ENCODE assay signal across 10 cellular contexts in genomic region chr5:132526974-132527564, GRCh38. TPM values are rescaled to one million over a fixed set of nuclear protein-coding genes. Genes with fewer than 3 reads are reported as not detected.
DNase-seq lines count a peak whose midpoint lies in the region; ATAC-seq, FAIRE-seq and TF ChIP-seq lines count a peak whose summit lies in the region.
"Had no signal": no experiment of that assay in that cellular context is flagged by ENCODE, and none has a peak within 500 bp of the region (broad histone marks: within the 10 kb centered on the region; RNA-seq: fewer than 3 reads in every experiment).

No MANE protein-coding gene starts in this region.

- H3K9me3 ChIP-seq in BE2C (no peaks in the 10 kb centered on the region), keratinocyte (ENCODE audit: control insufficient read depth, low read depth, low read length) (no peaks in the 10 kb centered on the region)
- no peaks in the 10 kb centered on the region for H3K9me3 ChIP-seq in CD4-positive, alpha-beta memory T cell (ENCODE audit: control insufficient read depth in 1 of 2, low read length in 2 of 2)

- H3K9me3 Mint-ChIP-seq in HFFc6 = no peaks in the 10 kb centered on the region
- H3K9me3 Mint-ChIP-seq in CD4-positive, alpha-beta memory T cell = no peaks in the 10 kb centered on the region
- H3K9me3 Mint-ChIP-seq in activated naive CD4-positive, alpha-beta T cell treated with anti-CD3 and anti-CD28 coated beads, Interleukin-2, amount 10 ng/mL, durations not matched to agents 7 days and 5 days = peaks cover 1% of the 10 kb centered on the region

- no peak for FAIRE-seq in keratinocyte (lab: Jason Lieb, UNC)

- CTCF ChIA-PET in CD4-positive, alpha-beta memory T cell (lab: Charles Lee; ENCODE audit: partially characterized antibody) = interaction anchor here (0.5 to 3.7 kb wide), 37 partner anchors 10 to 1848 kb away, joined by 3 to 47 read pairs (median 5); partner anchors contain the start of gene RAD50
- CTCF ChIA-PET in activated naive CD4-positive, alpha-beta T cell treated with anti-CD3 and anti-CD28 coated beads, Interleukin-2, amount 10 ng/mL, durations not matched to agents 7 days and 5 days (lab: Charles Lee) = interaction anchor here (0.6 to 4.2 kb wide), 42 partner anchors 9 to 356 kb away, joined by 3 to 47 read pairs (median 4); partner anchors contain the start of genes CCNI2, IL13 and KIF3A

- H3K27me3 ChIP-seq in BE2C (no peaks in the 10 kb centered on the region), keratinocyte (ENCODE audit: control insufficient read depth, extremely low read depth, insufficient read depth, low read length) (peaks cover 9% of the 10 kb centered on the region)
- no peaks in the 10 kb centered on the region for H3K27me3 ChIP-seq in CD4-positive, alpha-beta memory T cell (ENCODE audit: insufficient read depth, low read length)

- dilution Hi-C loops in keratinocyte (cut with MboI; ENCODE audit: extremely low pct_ligation_motif_present, low sequenced_read_pairs) = no loop called here

- no peak overlapping the region for H2AFZ ChIP-seq in keratinocyte (ENCODE audit: control insufficient read depth, low read length)

- no peak overlapping the region for H3K27ac Mint-ChIP-seq in HFFc6
- H3K27ac Mint-ChIP-seq in CD4-positive, alpha-beta memory T cell = no peak overlapping the region
- H3K27ac Mint-ChIP-seq in activated naive CD4-positive, alpha-beta T cell treated with anti-CD3 and anti-CD28 coated beads, Interleukin-2, amount 10 ng/mL, durations not matched to agents 7 days and 5 days = no peak overlapping the region
- H3K27ac Mint-ChIP-seq: activated CD4-positive, alpha-beta memory T cell treated with anti-CD3 and anti-CD28 coated beads for 36 hours had no signal

- peak overlapping the region; percentile 47 for H3K4me2 ChIP-seq in keratinocyte (ENCODE audit: control insufficient read depth, extremely low read depth, insufficient read depth, low read depth, low read length)

- TF ChIP-seq CTCF in BE2C (IDR thresholded peaks at IDR 0.05; ENCODE audit: low read depth, low read length) (no peak), HFFc6 (IDR thresholded peaks at IDR 0.05) (peak; percentile 32), keratinocyte (optimal IDR thresholded peaks at IDR 0.05 in 1 of 3, IDR thresholded peaks at IDR 0.05 in 1 of 3, conservative IDR thresholded peaks at IDR 0.05 in 1 of 3; ENCODE audit: extremely low read depth in 1 of 3, insufficient read depth in 2 of 3, low read length in 3 of 3) (no peak)

- no peak overlapping the region for H3K9ac ChIP-seq in keratinocyte (ENCODE audit: control insufficient read depth, extremely low read depth, insufficient read depth, low read length)

- peaks cover 25% of the 10 kb centered on the region for H3K27me3 Mint-ChIP-seq in HFFc6 (ENCODE audit: insufficient read depth)
- H3K27me3 Mint-ChIP-seq in CD4-positive, alpha-beta memory T cell = peaks cover 2 to 5% of the 10 kb centered on the region in 2 donors
- peaks cover 39% of the 10 kb centered on the region for H3K27me3 Mint-ChIP-seq in activated naive CD4-positive, alpha-beta T cell treated with anti-CD3 and anti-CD28 coated beads, Interleukin-2, amount 10 ng/mL, durations not matched to agents 7 days and 5 days

- H3K36me3 ChIP-seq in BE2C (no peaks in the 10 kb centered on the region), keratinocyte (ENCODE audit: control insufficient read depth in 2 of 2, extremely low read depth in 1 of 2, insufficient read depth in 2 of 2, low read length in 2 of 2) (no peaks in the 10 kb centered on the region)
- H3K36me3 ChIP-seq in CD4-positive, alpha-beta memory T cell (ENCODE audit: insufficient read depth, low read length) = no peaks in the 10 kb centered on the region

- H4K20me1 ChIP-seq in keratinocyte (ENCODE audit: control insufficient read depth, extremely low read depth, insufficient read depth, low read length) = no peaks in the 10 kb centered on the region

- ATAC-seq in Right ventricle myocardium inferior = no peak

- intact Hi-C loops in CD4-positive, alpha-beta memory T cell (cut with micrococcal nuclease) = loop anchor here (1.0 to 10.0 kb wide), 5 partner anchors 29 to 358 kb away; partner anchors contain the start of gene RAD50
- intact Hi-C loops in Right ventricle myocardium inferior (cut with DNase I) = loop anchor here (5.0 kb wide), 1 partner anchor 290 kb away; no protein-coding TSS in a partner anchor

- no peak overlapping the region for H3K27ac ChIP-seq in keratinocyte (ENCODE audit: control insufficient read depth, insufficient read depth, low read length)
- no peak overlapping the region for H3K27ac ChIP-seq in CD4-positive, alpha-beta memory T cell (ENCODE audit: low read depth, low read length)

- H3K4me1 Mint-ChIP-seq in HFFc6 (ENCODE audit: low read depth) = peaks cover 9% of the 10 kb centered on the region
- H3K4me1 Mint-ChIP-seq in CD4-positive, alpha-beta memory T cell = peaks cover 8 to 15% (median 13%) of the 10 kb centered on the region in 4 donors
- H3K4me1 Mint-ChIP-seq in activated naive CD4-positive, alpha-beta T cell treated with anti-CD3 and anti-CD28 coated beads, Interleukin-2, amount 10 ng/mL, durations not matched to agents 7 days and 5 days = peaks cover 34% of the 10 kb centered on the region

- H3K79me2 ChIP-seq in keratinocyte (ENCODE audit: control insufficient read depth, insufficient read depth, low read length) = no peaks in the 10 kb centered on the region

- H3K4me3 ChIP-seq in BE2C (ENCODE audit: low read depth, low read length) (peak overlapping the region; percentile 59), keratinocyte (ENCODE audit: control insufficient read depth in 2 of 3, extremely low read depth in 1 of 3, insufficient read depth in 2 of 3, low read depth in 1 of 3, low read length in 3 of 3) (no peak overlapping the region)
- no peak overlapping the region for H3K4me3 ChIP-seq in CD4-positive, alpha-beta memory T cell (ENCODE audit: low read length in 2 of 2)

- POLR2A ChIA-PET in CD4-positive, alpha-beta memory T cell (lab: Charles Lee; ENCODE audit: partially characterized antibody) = no interaction called here

- H3K9me1 ChIP-seq in keratinocyte (ENCODE audit: control insufficient read depth, extremely low read depth, insufficient read depth, low read length) = no peaks in the 10 kb centered on the region

- H3K4me1 ChIP-seq in BE2C = no peaks in the 10 kb centered on the region; the same call in 1 of the 2 replicates
- H3K4me1 ChIP-seq in keratinocyte (ENCODE audit: control insufficient read depth, extremely low read depth, insufficient read depth, low read length) = peaks cover 3% of the 10 kb centered on the region
- peaks cover 16% of the 10 kb centered on the region for H3K4me1 ChIP-seq in CD4-positive, alpha-beta memory T cell (ENCODE audit: insufficient read depth, low read length)

- H3K4me3 Mint-ChIP-seq in HFFc6 = no peak overlapping the region; the same call in 1 of the 2 replicates
- H3K4me3 Mint-ChIP-seq in CD4-positive, alpha-beta memory T cell = no peak overlapping the region
- H3K4me3 Mint-ChIP-seq in activated naive CD4-positive, alpha-beta T cell treated with anti-CD3 and anti-CD28 coated beads, Interleukin-2, amount 10 ng/mL, durations not matched to agents 7 days and 5 days = no peak overlapping the region
- H3K4me3 Mint-ChIP-seq: activated CD4-positive, alpha-beta memory T cell treated with anti-CD3 and anti-CD28 coated beads for 36 hours had no signal

- no peak for DNase-seq in BE2C
- peak; percentile 10 for DNase-seq in HFFc6
- DNase-seq in UCSD-AML1 (lab: John Stamatoyannopoulos, UW; ENCODE audit: unreplicated experiment) = peak; percentile 24
- DNase-seq in keratinocyte (ENCODE audit: low read depth, low spot score) = no peak
- DNase-seq in NCI-H2171 (lab: John Stamatoyannopoulos, UW) = no peak
- DNase-seq in CD4-positive, alpha-beta memory T cell = no peak
- DNase-seq in activated naive CD4-positive, alpha-beta T cell treated with anti-CD3 and anti-CD28 coated beads, Interleukin-2, amount 10 ng/mL, durations not matched to agents 7 days and 5 days = no peak
- no peak for DNase-seq in Right ventricle myocardium inferior (ENCODE audit: missing footprints)

- no peaks in the 10 kb centered on the region for H3K36me3 Mint-ChIP-seq in HFFc6 (ENCODE audit: low read depth)
- no peaks in the 10 kb centered on the region for H3K36me3 Mint-ChIP-seq in CD4-positive, alpha-beta memory T cell
- no peaks in the 10 kb centered on the region for H3K36me3 Mint-ChIP-seq in activated naive CD4-positive, alpha-beta T cell treated with anti-CD3 and anti-CD28 coated beads, Interleukin-2, amount 10 ng/mL, durations not matched to agents 7 days and 5 days
- H3K36me3 Mint-ChIP-seq: activated CD4-positive, alpha-beta memory T cell treated with anti-CD3 and anti-CD28 coated beads for 36 hours had no signal

RNA-seq across cellular contexts. Expression of gene IL5, which starts 16.3 kb away (rescaled TPM):
- 1.3 TPM for polyA plus RNA-seq in BE2C (2012; ENCODE audit: insufficient read depth, insufficient read length, low read depth)
- not detected for total RNA-seq in HFFc6 (2021; fragmentation: NEBNext Ultra II Directional; extraction: Animal tissue kit (Norgen Biotek cat#: 25700))
- not detected in 3 replicates for polyA plus RNA-seq in keratinocyte
- polyA plus RNA-seq in keratinocyte (2011; ENCODE audit: low read depth) = not detected
- polyA plus RNA-seq in keratinocyte (2011; cell fraction: cytosol; rRNA removed) = not detected in 2 replicates
- not detected in 2 replicates for polyA plus RNA-seq in keratinocyte (2011; cell fraction: nucleus; rRNA removed)
- polyA plus RNA-seq in keratinocyte (2012; ENCODE audit: low replicate concordance) = not detected in 2 replicates
- polyA minus RNA-seq in keratinocyte = not detected in 3 replicates
- polyA minus RNA-seq in keratinocyte (2011; cell fraction: cytosol; rRNA and poly(A)+ RNA removed) = not detected
- polyA minus RNA-seq in keratinocyte (2011; cell fraction: nucleus; rRNA and poly(A)+ RNA removed) = not detected in 2 replicates
- total RNA-seq in CD4-positive, alpha-beta memory T cell = not detected
- polyA plus RNA-seq in CD4-positive, alpha-beta memory T cell = not detected
- not detected for total RNA-seq in Right ventricle myocardium inferior
- total RNA-seq: RPMI7951 had no signal

RNA-seq across cellular contexts. Expression of gene RAD50, which starts 29.7 kb away (rescaled TPM):
- 40.4 TPM for polyA plus RNA-seq in BE2C (2012; ENCODE audit: insufficient read depth, insufficient read length, low read depth)
- 10 to 100 TPM; 11.6 to 27.7 (median 12.8) TPM for total RNA-seq in HFFc6 (2021; fragmentation: NEBNext Ultra II Directional; extraction: Animal tissue kit (Norgen Biotek cat#: 25700))
- polyA plus RNA-seq in keratinocyte = 14.8 to 26.3 TPM (median 18.2 TPM) in 3 replicates
- 115 TPM for polyA plus RNA-seq in keratinocyte (2011; ENCODE audit: low read depth)
- polyA plus RNA-seq in keratinocyte (2011; cell fraction: cytosol; rRNA removed) = 15.0 and 22.7 TPM in 2 replicates
- polyA plus RNA-seq in keratinocyte (2011; cell fraction: nucleus; rRNA removed) = 27.6 and 31.2 TPM in 2 replicates
- polyA plus RNA-seq in keratinocyte (2012; ENCODE audit: low replicate concordance) = 18.8 and 24.1 TPM in 2 replicates
- polyA minus RNA-seq in keratinocyte = 20.1 to 53.7 TPM (median 24.6 TPM) in 3 replicates
- polyA minus RNA-seq in keratinocyte (2011; cell fraction: cytosol; rRNA and poly(A)+ RNA removed) = 24.0 TPM
- 19.9 and 34.5 TPM in 2 replicates for polyA minus RNA-seq in keratinocyte (2011; cell fraction: nucleus; rRNA and poly(A)+ RNA removed)
- 10 to 100 TPM; 33.3 to 35.0 TPM for total RNA-seq in CD4-positive, alpha-beta memory T cell
- polyA plus RNA-seq in CD4-positive, alpha-beta memory T cell = 10 to 100 TPM in 1 of 2 donors, 1 to 10 TPM in 1; 6.9 to 36.2 TPM
- total RNA-seq in Right ventricle myocardium inferior = 31.4 TPM

RNA-seq across cellular contexts. Expression of gene IRF1, which starts 36.5 kb away (rescaled TPM):
- polyA plus RNA-seq in BE2C (2012; ENCODE audit: insufficient read depth, insufficient read length, low read depth) = 22.5 TPM
- 10 to 100 TPM in 5 of 6 experiments, 1 to 10 TPM in 1; 9.8 to 19.7 (median 17.3) TPM for total RNA-seq in HFFc6 (2021; fragmentation: NEBNext Ultra II Directional; extraction: Animal tissue kit (Norgen Biotek cat#: 25700))
- 3.7 to 16.4 TPM (median 6.2 TPM) in 3 replicates for polyA plus RNA-seq in keratinocyte
- polyA plus RNA-seq in keratinocyte (2011; ENCODE audit: low read depth) = 1.5 TPM
- 5.1 and 5.5 TPM in 2 replicates for polyA plus RNA-seq in keratinocyte (2011; cell fraction: cytosol; rRNA removed)
- 10.1 and 10.5 TPM in 2 replicates for polyA plus RNA-seq in keratinocyte (2011; cell fraction: nucleus; rRNA removed)
- 3.0 and 14.7 TPM in 2 replicates for polyA plus RNA-seq in keratinocyte (2012; ENCODE audit: low replicate concordance)
- 4.8 to 17.6 TPM (median 13.9 TPM) in 3 replicates for polyA minus RNA-seq in keratinocyte
- 2.1 TPM for polyA minus RNA-seq in keratinocyte (2011; cell fraction: cytosol; rRNA and poly(A)+ RNA removed)
- polyA minus RNA-seq in keratinocyte (2011; cell fraction: nucleus; rRNA and poly(A)+ RNA removed) = 8.0 and 9.3 TPM in 2 replicates
- 100 to 1,000 TPM; 192 to 202 TPM for total RNA-seq in CD4-positive, alpha-beta memory T cell
- polyA plus RNA-seq in CD4-positive, alpha-beta memory T cell = 100 to 1,000 TPM; 192 to 237 TPM
- total RNA-seq in Right ventricle myocardium inferior = 12.7 TPM

Comparison
In these comparisons a context has a peak if more than half of its experiments do, and no peak if none do; other contexts are left out.
1. DNase-seq: peak in HFFc6 (single experiment) and UCSD-AML1 (single experiment); none in BE2C (single experiment), keratinocyte (single experiment), NCI-H2171 (single experiment), CD4-positive, alpha-beta memory T cell (0 of 5), activated naive CD4-positive, alpha-beta T cell treated with anti-CD3 and anti-CD28 coated beads, Interleukin-2, amount 10 ng/mL, durations not matched to agents 7 days and 5 days (single experiment) and Right ventricle myocardium inferior (single experiment).
2. RNA of gene IRF1, which starts 36.5 kb away (total RNA-seq): 192 to 202 TPM in CD4-positive, alpha-beta memory T cell; 9.8 to 19.7 TPM in HFFc6 and 12.7 TPM in Right ventricle myocardium inferior (single experiment); every median in the first group is over 4 times any median in the second.